In the genomic region with DNA sequence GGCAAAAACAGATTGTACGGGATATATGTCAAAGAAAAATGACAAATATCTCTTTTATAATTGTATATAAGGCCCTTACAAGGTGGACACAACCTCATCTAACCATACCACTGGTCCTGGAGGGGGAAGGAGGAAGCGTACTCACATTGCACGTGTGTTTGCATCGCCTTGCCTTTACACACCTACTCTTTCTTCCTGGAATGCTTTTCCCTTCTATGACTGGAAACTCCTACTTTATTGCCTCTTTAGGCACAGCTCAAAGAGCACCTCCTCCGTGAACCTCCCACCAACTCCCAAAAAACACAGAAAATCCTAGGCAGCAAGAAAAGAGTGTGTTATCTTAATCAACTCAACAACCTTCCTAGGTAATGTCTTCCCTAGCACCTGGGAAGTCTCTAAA, we compare ENCODE assay signal across 2 cellular contexts.
TF ChIP-seq lines count a peak whose summit lies in the region.

No MANE protein-coding gene starts in this region.

TF ChIP-seq in GM23338, 12 proteins besides CTCF, POLR2A, EP300 and RAD21:
- TF ChIP-seq ZNF114 (CRISPR knock-in tag; IDR thresholded peaks at IDR 0.05) (no peak), POLR2AphosphoS5 (IDR thresholded peaks at IDR 0.05; ENCODE audit: low read depth) (no peak)

TF ChIP-seq in IMR-90, 13 proteins besides CTCF, POLR2A, EP300 and RAD21:
- TF ChIP-seq BHLHE40 (IDR thresholded peaks at IDR 0.05; ENCODE audit: low read depth, low read length) (no peak), RFX5 (IDR thresholded peaks at IDR 0.05; ENCODE audit: low read depth, low read length) (no peak), SMC3 (IDR thresholded peaks at IDR 0.05; ENCODE audit: low read depth, low read length) (no peak)
